19 cellular contexts compared by ENCODE assay signal in genomic region chr6:142891454-142891853, GRCh38. TPM values are rescaled to one million over a fixed set of nuclear protein-coding genes. Genes with fewer than 3 reads are reported as not detected.
A peak's percentile ranks its signal among the peaks of the same experiment; 100 is the strongest.
DNase-seq lines count a peak whose midpoint lies in the region; ATAC-seq, FAIRE-seq and TF ChIP-seq lines count a peak whose summit lies in the region.
"Had no signal": no experiment of that assay in that cellular context is flagged by ENCODE, and none has a peak within 500 bp of the region (broad histone marks: within the 10 kb centered on the region; RNA-seq: fewer than 3 reads in every experiment).

No MANE protein-coding gene starts in this region.

- CTCF ChIA-PET in activated CD8-positive, alpha-beta T cell treated with anti-CD3 and anti-CD28 coated beads for 36 hours (lab: Charles Lee), result interaction anchor here (1.6 kb wide), 1 partner anchor 199 kb away, joined by 4 read pairs; no protein-coding TSS in a partner anchor
- CTCF ChIA-PET in activated CD8-positive, alpha-beta T cell treated with anti-CD3 and anti-CD28 coated beads, Interleukin-2, amount 10 ng/mL, durations not matched to agents 7 days and 5 days (lab: Charles Lee), result interaction anchor here (0.8 kb wide), 1 partner anchor 13 kb away, joined by 3 read pairs; no protein-coding TSS in a partner anchor
- CTCF ChIA-PET in CD4-positive, alpha-beta memory T cell (lab: Charles Lee; ENCODE audit: partially characterized antibody), result interaction anchor here (1.3 kb wide), 1 partner anchor 10 kb away, joined by 7 read pairs; no protein-coding TSS in a partner anchor

- no peaks in the 10 kb centered on the region for H3K9me3 ChIP-seq in CD4-positive, alpha-beta memory T cell (ENCODE audit: control insufficient read depth in 1 of 2, low read length in 2 of 2)
- H3K9me3 ChIP-seq in psoas muscle, result no peaks in the 10 kb centered on the region

- peaks cover 96% of the 10 kb centered on the region for H3K4me1 ChIP-seq in CD4-positive, alpha-beta memory T cell (ENCODE audit: insufficient read depth, low read length)
- peaks cover 58% of the 10 kb centered on the region for H3K4me1 ChIP-seq in psoas muscle

- H3K4me3 ChIP-seq in CD4-positive, alpha-beta memory T cell (ENCODE audit: low read length in 2 of 2), result no peak overlapping the region
- peak overlapping the region; percentile 65 for H3K4me3 ChIP-seq in psoas muscle
- H3K4me3 ChIP-seq: BLaER1 treated with 17β-estradiol and CSF1 and Interleukin-3, amounts not matched to agents 10 nM and 100 nM had no signal

- TF ChIP-seq CTCF in activated CD8-positive, alpha-beta T cell treated with anti-CD3 and anti-CD28 coated beads for 36 hours (IDR thresholded peaks at IDR 0.05), result no peak
- no peak for TF ChIP-seq CTCF in psoas muscle (IDR thresholded peaks at IDR 0.05)
- TF ChIP-seq CTCF in D721Med (IDR thresholded peaks at IDR 0.05; ENCODE audit: insufficient read depth, missing control alignments), result no peak

- H3K36me3 Mint-ChIP-seq in activated CD8-positive, alpha-beta T cell treated with anti-CD3 and anti-CD28 coated beads for 36 hours (ENCODE audit: low read depth), result peaks cover 47% of the 10 kb centered on the region
- peaks cover 31% of the 10 kb centered on the region for H3K36me3 Mint-ChIP-seq in activated CD8-positive, alpha-beta T cell treated with anti-CD3 and anti-CD28 coated beads, Interleukin-2, amount 10 ng/mL, durations not matched to agents 7 days and 5 days (ENCODE audit: low read depth)
- H3K36me3 Mint-ChIP-seq in CD4-positive, alpha-beta memory T cell, result peaks cover 14 to 16% of the 10 kb centered on the region in 2 donors
- H3K36me3 Mint-ChIP-seq in activated naive CD8-positive, alpha-beta T cell treated with anti-CD3 and anti-CD28 coated beads for 36 hours, result peaks cover 48% of the 10 kb centered on the region

- H3K4me3 Mint-ChIP-seq in activated CD8-positive, alpha-beta T cell treated with anti-CD3 and anti-CD28 coated beads for 36 hours, result no peak overlapping the region
- H3K4me3 Mint-ChIP-seq in activated CD8-positive, alpha-beta T cell treated with anti-CD3 and anti-CD28 coated beads, Interleukin-2, amount 10 ng/mL, durations not matched to agents 7 days and 5 days, result no peak overlapping the region
- peak overlapping the region in 7 of 8 donors; percentile 1 to 78 (median 70) for H3K4me3 Mint-ChIP-seq in CD4-positive, alpha-beta memory T cell
- no peak overlapping the region for H3K4me3 Mint-ChIP-seq in activated naive CD8-positive, alpha-beta T cell treated with anti-CD3 and anti-CD28 coated beads for 36 hours

- intact Hi-C loops in activated CD8-positive, alpha-beta T cell treated with anti-CD3 and anti-CD28 coated beads for 36 hours (cut with micrococcal nuclease), result no loop called here
- intact Hi-C loops in CD4-positive, alpha-beta memory T cell (cut with micrococcal nuclease), result no loop called here
- intact Hi-C loops in psoas muscle (cut with DNase I), result no loop called here

- no peaks in the 10 kb centered on the region for H3K27me3 ChIP-seq in CD4-positive, alpha-beta memory T cell (ENCODE audit: insufficient read depth, low read length)
- no peaks in the 10 kb centered on the region for H3K27me3 ChIP-seq in psoas muscle (ENCODE audit: insufficient read depth in 3 of 3, low read length in 2 of 3)
- H3K27me3 ChIP-seq: BLaER1 treated with 17β-estradiol and CSF1 and Interleukin-3, amounts not matched to agents 10 nM and 100 nM had no signal

- H3K36me3 ChIP-seq in CD4-positive, alpha-beta memory T cell (ENCODE audit: insufficient read depth, low read length), result no peaks in the 10 kb centered on the region
- H3K36me3 ChIP-seq in psoas muscle (ENCODE audit: insufficient read depth in 1 of 2, low read depth in 1 of 2), result peaks cover 0 to 2% of the 10 kb centered on the region in 2 donors

- H3K9me3 Mint-ChIP-seq in activated CD8-positive, alpha-beta T cell treated with anti-CD3 and anti-CD28 coated beads for 36 hours, result peaks cover 2% of the 10 kb centered on the region
- H3K9me3 Mint-ChIP-seq in activated CD8-positive, alpha-beta T cell treated with anti-CD3 and anti-CD28 coated beads, Interleukin-2, amount 10 ng/mL, durations not matched to agents 7 days and 5 days (ENCODE audit: insufficient read depth), result no peaks in the 10 kb centered on the region
- no peaks in the 10 kb centered on the region for H3K9me3 Mint-ChIP-seq in CD4-positive, alpha-beta memory T cell
- H3K9me3 Mint-ChIP-seq in activated naive CD8-positive, alpha-beta T cell treated with anti-CD3 and anti-CD28 coated beads for 36 hours, result peaks cover 5% of the 10 kb centered on the region

- H3K4me1 Mint-ChIP-seq in activated CD8-positive, alpha-beta T cell treated with anti-CD3 and anti-CD28 coated beads for 36 hours (ENCODE audit: low read depth), result peaks cover 73% of the 10 kb centered on the region
- peaks cover 53% of the 10 kb centered on the region for H3K4me1 Mint-ChIP-seq in activated CD8-positive, alpha-beta T cell treated with anti-CD3 and anti-CD28 coated beads, Interleukin-2, amount 10 ng/mL, durations not matched to agents 7 days and 5 days (ENCODE audit: low read depth)
- peaks cover 72 to 84% (median 80%) of the 10 kb centered on the region in 4 donors for H3K4me1 Mint-ChIP-seq in CD4-positive, alpha-beta memory T cell
- H3K4me1 Mint-ChIP-seq in activated naive CD8-positive, alpha-beta T cell treated with anti-CD3 and anti-CD28 coated beads for 36 hours, result peaks cover 73% of the 10 kb centered on the region

- H3K27ac ChIP-seq in CD4-positive, alpha-beta memory T cell (ENCODE audit: low read depth, low read length), result peak overlapping the region; percentile 10
- peak overlapping the region; percentile 88 for H3K27ac ChIP-seq in psoas muscle
- H3K27ac ChIP-seq: BLaER1 treated with 17β-estradiol and CSF1 and Interleukin-3, amounts not matched to agents 10 nM and 100 nM had no signal

- no peak for DNase-seq in activated CD8-positive, alpha-beta T cell treated with anti-CD3 and anti-CD28 coated beads for 36 hours
- no peak for DNase-seq in activated CD8-positive, alpha-beta T cell treated with anti-CD3 and anti-CD28 coated beads, Interleukin-2, amount 10 ng/mL, durations not matched to agents 7 days and 5 days
- no peak for DNase-seq in CD4-positive, alpha-beta memory T cell
- no peak for DNase-seq in activated naive CD8-positive, alpha-beta T cell treated with anti-CD3 and anti-CD28 coated beads for 36 hours
- no peak for DNase-seq in psoas muscle
- DNase-seq in DMS79 (lab: John Stamatoyannopoulos, UW), result no peak
- no peak for DNase-seq in D721Med (ENCODE audit: insufficient read length, low spot score)
- DNase-seq in effector CD4-positive, alpha-beta T cell, result no peak
- DNase-seq: Calu3, DMS79 treated with DMSO at 0.1 percent for 48 hours, H7, MV-4-11, NCI-H1417 treated with DMSO at 0.1 percent for 48 hours, NCI-H2029, NCI-H2171 treated with DMSO at 0.1 percent for 48 hours, NCI-H524, RPMI8226 had no signal

- no peaks in the 10 kb centered on the region for H3K27me3 Mint-ChIP-seq in activated CD8-positive, alpha-beta T cell treated with anti-CD3 and anti-CD28 coated beads for 36 hours
- no peaks in the 10 kb centered on the region for H3K27me3 Mint-ChIP-seq in activated CD8-positive, alpha-beta T cell treated with anti-CD3 and anti-CD28 coated beads, Interleukin-2, amount 10 ng/mL, durations not matched to agents 7 days and 5 days (ENCODE audit: low read depth)
- H3K27me3 Mint-ChIP-seq in CD4-positive, alpha-beta memory T cell, result no peaks in the 10 kb centered on the region
- H3K27me3 Mint-ChIP-seq in activated naive CD8-positive, alpha-beta T cell treated with anti-CD3 and anti-CD28 coated beads for 36 hours, result no peaks in the 10 kb centered on the region

- H3K27ac Mint-ChIP-seq in activated CD8-positive, alpha-beta T cell treated with anti-CD3 and anti-CD28 coated beads for 36 hours, result peak overlapping the region; percentile 62
- H3K27ac Mint-ChIP-seq in activated CD8-positive, alpha-beta T cell treated with anti-CD3 and anti-CD28 coated beads, Interleukin-2, amount 10 ng/mL, durations not matched to agents 7 days and 5 days, result no peak overlapping the region
- H3K27ac Mint-ChIP-seq in CD4-positive, alpha-beta memory T cell, result peak overlapping the region; percentile 55 to 84 (median 69)
- peak overlapping the region; percentile 57 for H3K27ac Mint-ChIP-seq in activated naive CD8-positive, alpha-beta T cell treated with anti-CD3 and anti-CD28 coated beads for 36 hours

- WGBS in psoas muscle, 3 donors, result 60 to 77% (median 69%) methylated on average over 5 of the region's 5 CpGs

- POLR2A ChIA-PET in activated CD8-positive, alpha-beta T cell treated with anti-CD3 and anti-CD28 coated beads for 36 hours (lab: Charles Lee), result interaction anchor here (0.6 to 1.5 kb wide), 2 partner anchors 9 to 141 kb away, joined by 3 to 4 read pairs; no protein-coding TSS in a partner anchor
- POLR2A ChIA-PET in activated CD8-positive, alpha-beta T cell treated with anti-CD3 and anti-CD28 coated beads, Interleukin-2, amount 10 ng/mL, durations not matched to agents 7 days and 5 days (lab: Charles Lee), result interaction anchor here (0.6 kb wide), 1 partner anchor 552 kb away, joined by 3 read pairs; no protein-coding TSS in a partner anchor
- POLR2A ChIA-PET in CD4-positive, alpha-beta memory T cell (lab: Charles Lee; ENCODE audit: partially characterized antibody), result interaction anchor here (0.9 to 3.8 kb wide), 2 partner anchors 11 to 143 kb away, joined by 3 to 12 read pairs; no protein-coding TSS in a partner anchor

- ATAC-seq in activated CD8-positive, alpha-beta T cell treated with anti-CD3 and anti-CD28 coated beads for 36 hours, result no peak
- ATAC-seq in activated CD8-positive, alpha-beta T cell treated with anti-CD3 and anti-CD28 coated beads, Interleukin-2, amount 10 ng/mL, durations not matched to agents 7 days and 5 days, result no peak
- peak in 1 of 4 donors; percentile 3 for ATAC-seq in psoas muscle

- FAIRE-seq in D721Med (lab: Jason Lieb, UNC), result no peak
- FAIRE-seq: G401.6 had no signal

RNA-seq across cellular contexts. Expression of gene HIVEP2, which starts 53.5 kb away (rescaled TPM):
- 10 to 100 TPM; 31.8 to 38.1 TPM for total RNA-seq in activated CD8-positive, alpha-beta T cell treated with anti-CD3 and anti-CD28 coated beads for 36 hours
- 10 to 100 TPM; 22.8 to 23.1 TPM for total RNA-seq in activated CD8-positive, alpha-beta T cell treated with anti-CD3 and anti-CD28 coated beads, Interleukin-2, amount 10 ng/mL, durations not matched to agents 7 days and 5 days
- total RNA-seq in CD4-positive, alpha-beta memory T cell, result 10 to 100 TPM; 90.6 to 92.7 TPM
- polyA plus RNA-seq in CD4-positive, alpha-beta memory T cell, result 10 to 100 TPM in 1 of 2 donors, 1 to 10 TPM in 1; 5.0 to 22.9 TPM
- total RNA-seq in activated naive CD8-positive, alpha-beta T cell treated with anti-CD3 and anti-CD28 coated beads for 36 hours, result 10 to 100 TPM; 27.1 to 28.8 TPM
- total RNA-seq in psoas muscle, result 10 to 100 TPM; 22.6 to 39.7 (median 29.0) TPM
- 10 to 100 TPM in 1 of 3 donors, 1 to 10 TPM in 2; 6.2 to 15.1 (median 6.3) TPM for polyA plus RNA-seq in psoas muscle

Comparison
In these comparisons a context has a peak if more than half of its experiments do, and no peak if none do; other contexts are left out.
1. H3K4me3 Mint-ChIP-seq: peak in CD4-positive, alpha-beta memory T cell (7 of 8); none in activated CD8-positive, alpha-beta T cell treated with anti-CD3 and anti-CD28 coated beads for 36 hours (single experiment), activated CD8-positive, alpha-beta T cell treated with anti-CD3 and anti-CD28 coated beads, Interleukin-2, amount 10 ng/mL, durations not matched to agents 7 days and 5 days (single experiment) and activated naive CD8-positive, alpha-beta T cell treated with anti-CD3 and anti-CD28 coated beads for 36 hours (single experiment).